ENCODE assay signal across 8 cellular contexts in genomic region chr4:139734201-139734874, GRCh38.
DNase-seq lines count a peak whose midpoint lies in the region; ATAC-seq and FAIRE-seq lines count a peak whose summit lies in the region.

No MANE protein-coding gene starts in this region.

- no peaks in the 10 kb centered on the region for H3K9me3 Mint-ChIP-seq in activated naive CD8-positive, alpha-beta T cell treated with anti-CD3 and anti-CD28 coated beads, Interleukin-2, amount 10 ng/mL, durations not matched to agents 7 days and 5 days

- POLR2A ChIA-PET in activated naive CD8-positive, alpha-beta T cell treated with anti-CD3 and anti-CD28 coated beads, Interleukin-2, amount 10 ng/mL, durations not matched to agents 7 days and 5 days (lab: Charles Lee): no interaction called here

- peak; percentile 33 for ATAC-seq in Right ventricle myocardium inferior
- ATAC-seq in activated naive CD8-positive, alpha-beta T cell treated with anti-CD3 and anti-CD28 coated beads, Interleukin-2, amount 10 ng/mL, durations not matched to agents 7 days and 5 days (ENCODE audit: low read depth): no peak
- ATAC-seq in left ventricle myocardium superior: peak; percentile 30
- ATAC-seq in sciatic nerve: peak; percentile 77
- ATAC-seq in GM21737 (IDR thresholded peaks at IDR 0.05; ENCODE audit: unreplicated experiment): no peak

- no peak for FAIRE-seq in GM19239 (lab: Jason Lieb, UNC)

- no peak overlapping the region for H3K27ac Mint-ChIP-seq in activated naive CD8-positive, alpha-beta T cell treated with anti-CD3 and anti-CD28 coated beads, Interleukin-2, amount 10 ng/mL, durations not matched to agents 7 days and 5 days

- intact Hi-C loops in Right ventricle myocardium inferior (cut with DNase I) (loop anchor here (2.0 to 5.0 kb wide), 8 partner anchors 28 to 592 kb away; no protein-coding TSS in a partner anchor), cardiac septum (cut with DNase I) (loop anchor here (2.0 to 10.0 kb wide), 5 partner anchors 68 to 590 kb away; no protein-coding TSS in a partner anchor), left ventricle myocardium superior (cut with micrococcal nuclease) (loop anchor here (5.0 kb wide), 1 partner anchor 518 kb away; no protein-coding TSS in a partner anchor), sciatic nerve (cut with DNase I) (loop anchor here (5.0 to 10.0 kb wide), 3 partner anchors 270 to 518 kb away; partner anchors contain the start of gene MAML3)

- peak overlapping the region; percentile 80 for H3K4me3 Mint-ChIP-seq in activated naive CD8-positive, alpha-beta T cell treated with anti-CD3 and anti-CD28 coated beads, Interleukin-2, amount 10 ng/mL, durations not matched to agents 7 days and 5 days

- H3K4me1 Mint-ChIP-seq in activated naive CD8-positive, alpha-beta T cell treated with anti-CD3 and anti-CD28 coated beads, Interleukin-2, amount 10 ng/mL, durations not matched to agents 7 days and 5 days: peaks cover 11% of the 10 kb centered on the region

- H3K36me3 Mint-ChIP-seq in activated naive CD8-positive, alpha-beta T cell treated with anti-CD3 and anti-CD28 coated beads, Interleukin-2, amount 10 ng/mL, durations not matched to agents 7 days and 5 days: no peaks in the 10 kb centered on the region

- peaks cover 30% of the 10 kb centered on the region for H3K27me3 Mint-ChIP-seq in activated naive CD8-positive, alpha-beta T cell treated with anti-CD3 and anti-CD28 coated beads, Interleukin-2, amount 10 ng/mL, durations not matched to agents 7 days and 5 days

- no peak for DNase-seq in Right ventricle myocardium inferior (ENCODE audit: missing footprints)
- no peak for DNase-seq in cardiac septum (ENCODE audit: low spot score)
- no peak for DNase-seq in activated naive CD8-positive, alpha-beta T cell treated with anti-CD3 and anti-CD28 coated beads, Interleukin-2, amount 10 ng/mL, durations not matched to agents 7 days and 5 days
- no peak for DNase-seq in left ventricle myocardium superior
- no peak for DNase-seq in sciatic nerve (ENCODE audit: low spot score)
- no peak for DNase-seq in GM19239 (ENCODE audit: insufficient read length, low spot score)
- DNase-seq in dermis blood vessel endothelial cell: no peak

Comparison
In these comparisons a context has a peak if more than half of its experiments do, and no peak if none do; other contexts are left out.
1. ATAC-seq: peak in Right ventricle myocardium inferior (single experiment), left ventricle myocardium superior (single experiment) and sciatic nerve (single experiment); none in activated naive CD8-positive, alpha-beta T cell treated with anti-CD3 and anti-CD28 coated beads, Interleukin-2, amount 10 ng/mL, durations not matched to agents 7 days and 5 days (single experiment) and GM21737 (single experiment).